In genomic region chr6:11190625-11191245, GRCh38 we compare ENCODE assay signal across 1 cellular context.
TF ChIP-seq lines count a peak whose summit lies in the region.

No MANE protein-coding gene starts in this region.

TF ChIP-seq in HepG2, 621 proteins besides CTCF, POLR2A, EP300 and RAD21 (continued from another document):
- TF ChIP-seq, protein P1, sequence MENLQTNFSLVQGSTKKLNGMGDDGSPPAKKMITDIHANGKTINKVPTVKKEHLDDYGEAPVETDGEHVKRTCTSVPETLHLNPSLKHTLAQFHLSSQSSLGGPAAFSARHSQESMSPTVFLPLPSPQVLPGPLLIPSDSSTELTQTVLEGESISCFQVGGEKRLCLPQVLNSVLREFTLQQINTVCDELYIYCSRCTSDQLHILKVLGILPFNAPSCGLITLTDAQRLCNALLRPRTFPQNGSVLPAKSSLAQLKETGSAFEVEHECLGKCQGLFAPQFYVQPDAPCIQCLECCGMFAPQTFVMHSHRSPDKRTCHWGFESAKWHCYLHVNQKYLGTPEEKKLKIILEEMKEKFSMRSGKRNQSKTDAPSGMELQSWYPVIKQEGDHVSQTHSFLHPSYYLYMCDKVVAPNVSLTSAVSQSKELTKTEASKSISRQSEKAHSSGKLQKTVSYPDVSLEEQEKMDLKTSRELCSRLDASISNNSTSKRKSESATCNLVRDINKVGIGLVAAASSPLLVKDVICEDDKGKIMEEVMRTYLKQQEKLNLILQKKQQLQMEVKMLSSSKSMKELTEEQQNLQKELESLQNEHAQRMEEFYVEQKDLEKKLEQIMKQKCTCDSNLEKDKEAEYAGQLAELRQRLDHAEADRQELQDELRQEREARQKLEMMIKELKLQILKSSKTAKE (CRISPR knock-in tag; IDR thresholded peaks at IDR 0.05; ENCODE audit: borderline replicate concordance): 0 out of 2 replicates have a peak, but pooled peaks have one; percentile 29
- TF ChIP-seq GTF3A (CRISPR knock-in tag; conservative IDR thresholded peaks at IDR 0.05) (no peak), POLR2AphosphoS5 (IDR thresholded peaks at IDR 0.05; ENCODE audit: low read depth, low read length) (0 out of 2 replicates have a peak, but pooled peaks have one; percentile 5), CREB3 (CRISPR knock-in tag; IDR thresholded peaks at IDR 0.05) (no peak), ZKSCAN1 (IDR thresholded peaks at IDR 0.05; ENCODE audit: low read length) (no peak), RFXANK (CRISPR knock-in tag; IDR thresholded peaks at IDR 0.05) (no peak), ZBTB2 (CRISPR knock-in tag; IDR thresholded peaks at IDR 0.05; ENCODE audit: low read depth) (no peak), ZNF605 (CRISPR knock-in tag; IDR thresholded peaks at IDR 0.05) (0 out of 2 replicates have a peak, but pooled peaks have one; percentile 11), ZNF724P (CRISPR knock-in tag; IDR thresholded peaks at IDR 0.05; ENCODE audit: borderline replicate concordance) (0 out of 2 replicates have a peak, but pooled peaks have one; percentile 34), SP4 (CRISPR knock-in tag; IDR thresholded peaks at IDR 0.05) (0 out of 2 replicates have a peak, but pooled peaks have one; percentile 14), PRDM4 (CRISPR knock-in tag; IDR thresholded peaks at IDR 0.05; ENCODE audit: borderline replicate concordance) (no peak)
- TF ChIP-seq, protein P2, sequence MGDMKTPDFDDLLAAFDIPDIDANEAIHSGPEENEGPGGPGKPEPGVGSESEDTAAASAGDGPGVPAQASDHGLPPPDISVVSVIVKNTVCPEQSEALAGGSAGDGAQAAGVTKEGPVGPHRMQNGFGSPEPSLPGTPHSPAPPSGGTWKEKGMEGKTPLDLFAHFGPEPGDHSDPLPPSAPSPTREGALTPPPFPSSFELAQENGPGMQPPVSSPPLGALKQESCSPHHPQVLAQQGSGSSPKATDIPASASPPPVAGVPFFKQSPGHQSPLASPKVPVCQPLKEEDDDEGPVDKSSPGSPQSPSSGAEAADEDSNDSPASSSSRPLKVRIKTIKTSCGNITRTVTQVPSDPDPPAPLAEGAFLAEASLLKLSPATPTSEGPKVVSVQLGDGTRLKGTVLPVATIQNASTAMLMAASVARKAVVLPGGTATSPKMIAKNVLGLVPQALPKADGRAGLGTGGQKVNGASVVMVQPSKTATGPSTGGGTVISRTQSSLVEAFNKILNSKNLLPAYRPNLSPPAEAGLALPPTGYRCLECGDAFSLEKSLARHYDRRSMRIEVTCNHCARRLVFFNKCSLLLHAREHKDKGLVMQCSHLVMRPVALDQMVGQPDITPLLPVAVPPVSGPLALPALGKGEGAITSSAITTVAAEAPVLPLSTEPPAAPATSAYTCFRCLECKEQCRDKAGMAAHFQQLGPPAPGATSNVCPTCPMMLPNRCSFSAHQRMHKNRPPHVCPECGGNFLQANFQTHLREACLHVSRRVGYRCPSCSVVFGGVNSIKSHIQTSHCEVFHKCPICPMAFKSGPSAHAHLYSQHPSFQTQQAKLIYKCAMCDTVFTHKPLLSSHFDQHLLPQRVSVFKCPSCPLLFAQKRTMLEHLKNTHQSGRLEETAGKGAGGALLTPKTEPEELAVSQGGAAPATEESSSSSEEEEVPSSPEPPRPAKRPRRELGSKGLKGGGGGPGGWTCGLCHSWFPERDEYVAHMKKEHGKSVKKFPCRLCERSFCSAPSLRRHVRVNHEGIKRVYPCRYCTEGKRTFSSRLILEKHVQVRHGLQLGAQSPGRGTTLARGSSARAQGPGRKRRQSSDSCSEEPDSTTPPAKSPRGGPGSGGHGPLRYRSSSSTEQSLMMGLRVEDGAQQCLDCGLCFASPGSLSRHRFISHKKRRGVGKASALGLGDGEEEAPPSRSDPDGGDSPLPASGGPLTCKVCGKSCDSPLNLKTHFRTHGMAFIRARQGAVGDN (CRISPR knock-in tag; IDR thresholded peaks at IDR 0.05): peak; percentile 24
- TF ChIP-seq, protein P3, sequence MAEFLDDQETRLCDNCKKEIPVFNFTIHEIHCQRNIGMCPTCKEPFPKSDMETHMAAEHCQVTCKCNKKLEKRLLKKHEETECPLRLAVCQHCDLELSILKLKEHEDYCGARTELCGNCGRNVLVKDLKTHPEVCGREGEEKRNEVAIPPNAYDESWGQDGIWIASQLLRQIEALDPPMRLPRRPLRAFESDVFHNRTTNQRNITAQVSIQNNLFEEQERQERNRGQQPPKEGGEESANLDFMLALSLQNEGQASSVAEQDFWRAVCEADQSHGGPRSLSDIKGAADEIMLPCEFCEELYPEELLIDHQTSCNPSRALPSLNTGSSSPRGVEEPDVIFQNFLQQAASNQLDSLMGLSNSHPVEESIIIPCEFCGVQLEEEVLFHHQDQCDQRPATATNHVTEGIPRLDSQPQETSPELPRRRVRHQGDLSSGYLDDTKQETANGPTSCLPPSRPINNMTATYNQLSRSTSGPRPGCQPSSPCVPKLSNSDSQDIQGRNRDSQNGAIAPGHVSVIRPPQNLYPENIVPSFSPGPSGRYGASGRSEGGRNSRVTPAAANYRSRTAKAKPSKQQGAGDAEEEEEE (CRISPR knock-in tag; IDR thresholded peaks at IDR 0.05; ENCODE audit: borderline replicate concordance): 0 out of 2 replicates have a peak, but pooled peaks have one; percentile 1
- TF ChIP-seq, protein P4, sequence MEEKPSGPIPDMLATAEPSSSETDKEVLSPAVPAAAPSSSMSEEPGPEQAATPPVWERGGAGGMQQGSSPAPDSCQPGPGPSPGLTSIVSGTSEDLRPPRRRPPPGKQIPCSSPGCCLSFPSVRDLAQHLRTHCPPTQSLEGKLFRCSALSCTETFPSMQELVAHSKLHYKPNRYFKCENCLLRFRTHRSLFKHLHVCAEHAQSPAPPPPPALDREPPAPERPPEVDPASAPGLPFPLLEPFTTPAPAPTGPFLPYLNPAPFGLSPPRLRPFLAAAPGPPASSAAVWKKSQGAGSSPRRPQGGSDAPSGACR (CRISPR knock-in tag; IDR thresholded peaks at IDR 0.05): peak; percentile 33; the same call in 1 of the 2 replicates
TF ChIP-seq in HepG2: peak in this region for 12.
